1 cellular context compared by ENCODE assay signal in genomic region chr18:44790860-44791259, GRCh38.
TF ChIP-seq lines count a peak whose summit lies in the region.

No MANE protein-coding gene starts in this region.

TF ChIP-seq in SK-N-SH, 30 proteins besides CTCF, POLR2A, EP300 and RAD21 (continued from another document):
- TF ChIP-seq ZBTB33 (IDR thresholded peaks at IDR 0.05; ENCODE audit: borderline replicate concordance, low read depth) (no peak), FOXM1 (IDR thresholded peaks at IDR 0.05; ENCODE audit: low read depth) (no peak), NRF1 (IDR thresholded peaks at IDR 0.05; ENCODE audit: low read depth, low read length) (no peak), RXRA (IDR thresholded peaks at IDR 0.05; ENCODE audit: borderline replicate concordance, low read depth) (no peak), USF2 (IDR thresholded peaks at IDR 0.05; ENCODE audit: borderline replicate concordance, low read depth, low read length) (no peak), GATA2 (CRISPR knock-in tag; IDR thresholded peaks at IDR 0.05) (no peak), RCOR1 (IDR thresholded peaks at IDR 0.05; ENCODE audit: low read length) (no peak), MEF2A (IDR thresholded peaks at IDR 0.05; ENCODE audit: borderline replicate concordance, low read depth) (no peak)
